ENCODE assay signal across 7 cellular contexts in the genomic region with DNA sequence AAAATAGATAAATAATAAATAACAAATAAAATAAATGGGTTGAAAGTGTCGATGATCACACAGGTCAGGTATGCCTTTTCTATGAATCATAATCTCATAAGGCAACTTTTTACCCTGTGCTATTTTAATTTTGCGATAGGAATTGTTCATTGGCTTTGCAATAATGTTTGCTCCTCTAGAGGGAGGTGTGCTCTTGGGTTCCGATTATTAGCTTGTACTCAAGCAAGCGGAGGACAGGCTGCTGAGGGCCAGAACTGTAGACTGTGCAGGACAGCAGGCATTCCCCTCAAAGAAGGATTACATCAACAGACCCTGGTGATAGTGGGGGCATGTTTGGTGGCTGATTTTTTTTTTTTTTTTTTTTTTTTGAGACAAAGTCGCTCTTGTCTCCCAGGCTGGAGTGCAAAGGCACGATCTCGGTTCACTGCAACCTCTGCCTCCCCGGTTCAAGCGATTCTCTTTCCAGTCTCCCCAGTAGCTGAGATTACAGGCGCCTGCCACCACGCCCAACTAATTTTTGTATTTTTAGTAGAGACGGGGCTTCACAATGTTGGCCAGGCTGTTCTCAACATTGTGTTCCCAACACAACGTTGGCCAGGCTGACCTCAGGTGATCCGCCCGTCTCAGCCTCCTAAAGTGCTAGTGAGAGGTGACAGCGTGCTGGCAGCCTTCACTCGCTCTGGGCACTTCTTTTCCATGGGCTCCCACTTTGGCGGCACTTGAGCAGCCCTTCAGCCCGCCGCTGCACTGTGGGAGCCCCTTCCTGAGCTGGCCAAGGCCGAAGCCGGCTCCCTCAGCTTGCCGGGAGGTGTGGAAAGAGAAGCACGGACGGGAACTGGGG. TPM values are rescaled to one million over a fixed set of nuclear protein-coding genes. Genes with fewer than 3 reads are reported as not detected.
DNase-seq lines count a peak whose midpoint lies in the region; ATAC-seq, FAIRE-seq and TF ChIP-seq lines count a peak whose summit lies in the region.

No MANE protein-coding gene starts in this region.

- ATAC-seq in activated CD8-positive, alpha-beta memory T cell treated with anti-CD3 and anti-CD28 coated beads, Interleukin-2, amount 10 ng/mL, durations not matched to agents 7 days and 5 days, result no peak

- H3K18ac ChIP-seq in H9 (ENCODE audit: insufficient read length, low read depth, low read length), result no peak overlapping the region

- H3K4ac ChIP-seq in H9 (ENCODE audit: low read depth, low read length), result no peak overlapping the region

- H3K9me3 ChIP-seq in H9 (ENCODE audit: control insufficient read depth, low read depth, low read length), result no peaks in the 10 kb centered on the region
- no peaks in the 10 kb centered on the region for H3K9me3 ChIP-seq in OCI-LY3 (ENCODE audit: insufficient read depth, low read length)
- no peaks in the 10 kb centered on the region for H3K9me3 ChIP-seq in smooth muscle cell (replicated peaks; ENCODE audit: low read depth)
- no peaks in the 10 kb centered on the region for H3K9me3 ChIP-seq in CD4-positive, alpha-beta memory T cell (ENCODE audit: control insufficient read depth in 1 of 2, low read length in 2 of 2)

- H2BK120ac ChIP-seq in H9 (ENCODE audit: low read depth, low read length, poor library complexity, severe bottlenecking), result no peak overlapping the region

- TF ChIP-seq CTCF in H9 (conservative IDR thresholded peaks at IDR 0.05) (peak; percentile 62), OCI-LY3 (IDR thresholded peaks at IDR 0.05; ENCODE audit: low read depth, low read length) (peak; percentile 38), smooth muscle cell (IDR thresholded peaks at IDR 0.05; ENCODE audit: borderline replicate concordance, insufficient read depth, poor library complexity, severe bottlenecking) (peak; percentile 46)

- peaks cover 5% of the 10 kb centered on the region for H3F3A ChIP-seq in smooth muscle cell (ENCODE audit: low read depth)

- H2BK12ac ChIP-seq in H9 (ENCODE audit: insufficient read length, low read depth, low read length), result no peak overlapping the region

- H2BK5ac ChIP-seq in H9 (ENCODE audit: insufficient read length, low read length), result no peak overlapping the region

- no peaks in the 10 kb centered on the region for H3K79me1 ChIP-seq in H9 (ENCODE audit: insufficient read depth, low read depth, low read length, poor library complexity, severe bottlenecking)

- intact Hi-C loops in CD4-positive, alpha-beta memory T cell (cut with micrococcal nuclease), result no loop called here

- no peaks in the 10 kb centered on the region for H3K23me2 ChIP-seq in H9 (ENCODE audit: insufficient read length, low read depth, low read length, poor library complexity, severe bottlenecking)

- H3K4me1 ChIP-seq in H9 (ENCODE audit: insufficient read depth, low read length), result peaks cover 5% of the 10 kb centered on the region; the same call in 1 of the 2 replicates
- no peaks in the 10 kb centered on the region for H3K4me1 ChIP-seq in OCI-LY3 (ENCODE audit: low read length)
- H3K4me1 ChIP-seq in smooth muscle cell (ENCODE audit: low read depth), result no peaks in the 10 kb centered on the region
- no peaks in the 10 kb centered on the region for H3K4me1 ChIP-seq in CD4-positive, alpha-beta memory T cell (ENCODE audit: insufficient read depth, low read length)

- H3K23ac ChIP-seq in H9 (ENCODE audit: insufficient read length, low read depth, low read length), result no peak overlapping the region

- no peak overlapping the region for H3K4me3 Mint-ChIP-seq in H9
- no peak overlapping the region for H3K4me3 Mint-ChIP-seq in CD4-positive, alpha-beta memory T cell
- no peak overlapping the region for H3K4me3 Mint-ChIP-seq in activated CD8-positive, alpha-beta memory T cell treated with anti-CD3 and anti-CD28 coated beads, Interleukin-2, amount 10 ng/mL, durations not matched to agents 7 days and 5 days

- peaks cover 1% of the 10 kb centered on the region; the same call in 1 of the 2 replicates for H3K27me3 Mint-ChIP-seq in H9 (ENCODE audit: low read depth)
- no peaks in the 10 kb centered on the region for H3K27me3 Mint-ChIP-seq in CD4-positive, alpha-beta memory T cell
- no peaks in the 10 kb centered on the region for H3K27me3 Mint-ChIP-seq in activated CD8-positive, alpha-beta memory T cell treated with anti-CD3 and anti-CD28 coated beads, Interleukin-2, amount 10 ng/mL, durations not matched to agents 7 days and 5 days

- no peak overlapping the region for H4K8ac ChIP-seq in H9 (replicated peaks; ENCODE audit: insufficient read length, low read depth, low read length)

- FAIRE-seq in frontal cortex (lab: Jason Lieb, UNC), result no peak

- H3K36me3 Mint-ChIP-seq in H9 (ENCODE audit: insufficient read depth in 1 of 3, low read depth in 3 of 3), result peaks cover 0 to 3% (median 0%) of the 10 kb centered on the region in 3 experiments; a peak in 3 of 7 replicates
- H3K36me3 Mint-ChIP-seq in CD4-positive, alpha-beta memory T cell, result peaks cover 2 to 7% of the 10 kb centered on the region in 2 donors
- H3K36me3 Mint-ChIP-seq in activated CD8-positive, alpha-beta memory T cell treated with anti-CD3 and anti-CD28 coated beads, Interleukin-2, amount 10 ng/mL, durations not matched to agents 7 days and 5 days, result no peaks in the 10 kb centered on the region

- DNase-seq in H9, result no peak
- peak; percentile 30 for DNase-seq in glomerular visceral epithelial cell (ENCODE audit: extremely low spot score)
- DNase-seq in smooth muscle cell (lab: John Stamatoyannopoulos, UW; ENCODE audit: unreplicated experiment), result no peak
- DNase-seq in CD4-positive, alpha-beta memory T cell, result no peak
- no peak for DNase-seq in activated CD8-positive, alpha-beta memory T cell treated with anti-CD3 and anti-CD28 coated beads, Interleukin-2, amount 10 ng/mL, durations not matched to agents 7 days and 5 days
- no peak for DNase-seq in frontal cortex (ENCODE audit: low spot score in 2 of 2)

- H3K4me2 ChIP-seq in H9 (ENCODE audit: insufficient read depth, insufficient read length, low read length), result no peak overlapping the region
- no peak overlapping the region for H3K4me2 ChIP-seq in OCI-LY3 (ENCODE audit: low read length)
- H3K4me2 ChIP-seq in smooth muscle cell, result no peak overlapping the region

- no CpG with 5 or more reads among the region's 25 CpGs for WGBS in H9 (ENCODE audit: extremely low coverage, insufficient read length, low lambda C conversion rate)
- WGBS in smooth muscle cell (ENCODE audit: low lambda C conversion rate), result 88% methylated on average over 25 of the region's 25 CpGs

- no peak overlapping the region for H4K91ac ChIP-seq in H9 (ENCODE audit: insufficient read length, low read depth, low read length)

- H3K14ac ChIP-seq in H9 (ENCODE audit: insufficient read depth, low read length), result no peak overlapping the region

- no peaks in the 10 kb centered on the region; a peak in 1 of 5 replicates for H3K9me3 Mint-ChIP-seq in H9
- no peaks in the 10 kb centered on the region for H3K9me3 Mint-ChIP-seq in CD4-positive, alpha-beta memory T cell
- H3K9me3 Mint-ChIP-seq in activated CD8-positive, alpha-beta memory T cell treated with anti-CD3 and anti-CD28 coated beads, Interleukin-2, amount 10 ng/mL, durations not matched to agents 7 days and 5 days (ENCODE audit: low read depth), result no peaks in the 10 kb centered on the region

- H2AFZ ChIP-seq in H9 (ENCODE audit: low read length) (no peak overlapping the region), OCI-LY3 (ENCODE audit: low read depth, low read length) (no peak overlapping the region), smooth muscle cell (ENCODE audit: low read depth) (no peak overlapping the region)

- H3K27me3 ChIP-seq in H9 (ENCODE audit: insufficient read depth, low read length) (no peaks in the 10 kb centered on the region), OCI-LY3 (ENCODE audit: low read depth, low read length) (no peaks in the 10 kb centered on the region), smooth muscle cell (ENCODE audit: low read depth) (no peaks in the 10 kb centered on the region)
- H3K27me3 ChIP-seq in CD4-positive, alpha-beta memory T cell (ENCODE audit: insufficient read depth, low read length), result no peaks in the 10 kb centered on the region

- H3K27ac Mint-ChIP-seq in H9, result no peak overlapping the region
- no peak overlapping the region for H3K27ac Mint-ChIP-seq in CD4-positive, alpha-beta memory T cell
- no peak overlapping the region for H3K27ac Mint-ChIP-seq in activated CD8-positive, alpha-beta memory T cell treated with anti-CD3 and anti-CD28 coated beads, Interleukin-2, amount 10 ng/mL, durations not matched to agents 7 days and 5 days

- CTCF ChIA-PET in CD4-positive, alpha-beta memory T cell (lab: Charles Lee; ENCODE audit: partially characterized antibody), result interaction anchor here (1.1 kb wide), 1 partner anchor 11 kb away, joined by 3 read pairs; no protein-coding TSS in a partner anchor
- CTCF ChIA-PET in activated CD8-positive, alpha-beta memory T cell treated with anti-CD3 and anti-CD28 coated beads, Interleukin-2, amount 10 ng/mL, durations not matched to agents 7 days and 5 days (lab: Charles Lee), result interaction anchor here (0.7 to 1.6 kb wide), 4 partner anchors 14 to 193 kb away, joined by 3 to 4 read pairs (median 4); a partner anchor contains a TSS

- no peak overlapping the region for H3K56ac ChIP-seq in H9 (ENCODE audit: insufficient read length, low read depth, low read length)

- no peak overlapping the region for H2BK20ac ChIP-seq in H9 (ENCODE audit: low read depth, low read length, poor library complexity, severe bottlenecking)

- no peak overlapping the region for H3T11ph ChIP-seq in H9 (ENCODE audit: low read length)

- H4K20me1 ChIP-seq in H9 (ENCODE audit: control insufficient read depth, insufficient read depth, insufficient read length) (no peaks in the 10 kb centered on the region), OCI-LY3 (ENCODE audit: insufficient read depth, low read length) (no peaks in the 10 kb centered on the region), smooth muscle cell (ENCODE audit: low read depth) (no peaks in the 10 kb centered on the region)

- H3K4me3 ChIP-seq in OCI-LY3 (ENCODE audit: low read length) (no peak overlapping the region), smooth muscle cell (no peak overlapping the region)
- no peak overlapping the region for H3K4me3 ChIP-seq in CD4-positive, alpha-beta memory T cell (ENCODE audit: low read length in 2 of 2)

- POLR2A ChIA-PET in CD4-positive, alpha-beta memory T cell (lab: Charles Lee; ENCODE audit: partially characterized antibody), result no interaction called here

- no peak overlapping the region for H2AK5ac ChIP-seq in H9 (ENCODE audit: insufficient read length, low read length)

- H2BK15ac ChIP-seq in H9 (ENCODE audit: low read depth, low read length), result no peak overlapping the region

- H4K5ac ChIP-seq in H9 (ENCODE audit: insufficient read length, low read depth, low read length), result no peak overlapping the region

- H3K27ac ChIP-seq in H9 (ENCODE audit: insufficient read length, low read depth, low read length), result no peak overlapping the region
- H3K27ac ChIP-seq in OCI-LY3 (ENCODE audit: low read length), result no peak overlapping the region
- no peak overlapping the region for H3K27ac ChIP-seq in smooth muscle cell (ENCODE audit: low read depth)
- H3K27ac ChIP-seq in CD4-positive, alpha-beta memory T cell (ENCODE audit: low read depth, low read length), result no peak overlapping the region

- H3K36me3 ChIP-seq in OCI-LY3 (replicated peaks; ENCODE audit: low read depth, low read length) (no peaks in the 10 kb centered on the region), smooth muscle cell (ENCODE audit: low read depth) (no peaks in the 10 kb centered on the region)
- no peaks in the 10 kb centered on the region for H3K36me3 ChIP-seq in CD4-positive, alpha-beta memory T cell (ENCODE audit: insufficient read depth, low read length)

- no peaks in the 10 kb centered on the region for H3K79me2 ChIP-seq in H9 (ENCODE audit: insufficient read depth, low read length)
- H3K79me2 ChIP-seq in OCI-LY3 (ENCODE audit: low read length), result no peaks in the 10 kb centered on the region
- no peaks in the 10 kb centered on the region for H3K79me2 ChIP-seq in smooth muscle cell (ENCODE audit: low read depth)

- H3K9ac ChIP-seq in H9 (ENCODE audit: extremely low read depth, insufficient read length, low read length) (no peak overlapping the region), OCI-LY3 (ENCODE audit: low read length) (no peak overlapping the region), smooth muscle cell (ENCODE audit: low read depth) (no peak overlapping the region)

- peaks cover 16 to 18% of the 10 kb centered on the region in 2 experiments for H3K4me1 Mint-ChIP-seq in H9
- H3K4me1 Mint-ChIP-seq in CD4-positive, alpha-beta memory T cell, result no peaks in the 10 kb centered on the region
- H3K4me1 Mint-ChIP-seq in activated CD8-positive, alpha-beta memory T cell treated with anti-CD3 and anti-CD28 coated beads, Interleukin-2, amount 10 ng/mL, durations not matched to agents 7 days and 5 days, result no peaks in the 10 kb centered on the region

RNA-seq across cellular contexts. Expression of a gene that starts 35.6 kb away (rescaled TPM):
- total RNA-seq in H9 (2021), result 40.0 and 40.8 TPM in 2 replicates
- total RNA-seq in smooth muscle cell, result 11.8 and 12.4 TPM in 2 replicates
- polyA plus RNA-seq in smooth muscle cell, result 12.4 and 18.8 TPM in 2 replicates
- 10 to 100 TPM; 22.4 to 26.1 TPM for total RNA-seq in CD4-positive, alpha-beta memory T cell
- 10 to 100 TPM; 19.1 to 23.2 TPM for polyA plus RNA-seq in CD4-positive, alpha-beta memory T cell
- 10 to 100 TPM; 26.1 to 42.5 TPM for total RNA-seq in activated CD8-positive, alpha-beta memory T cell treated with anti-CD3 and anti-CD28 coated beads, Interleukin-2, amount 10 ng/mL, durations not matched to agents 7 days and 5 days
- total RNA-seq in frontal cortex, result 26.5 TPM

RNA-seq across cellular contexts. Expression of a gene that starts 35.6 kb away (rescaled TPM):
- total RNA-seq in H9 (2021) (0.28 TPM in 1 of 2 replicates, not detected in the other), smooth muscle cell (not detected in 2 replicates), frontal cortex (not detected)
- not detected in 2 replicates for polyA plus RNA-seq in smooth muscle cell
- total RNA-seq in CD4-positive, alpha-beta memory T cell, result under 1 TPM; 0.17 to 0.33 TPM
- polyA plus RNA-seq in CD4-positive, alpha-beta memory T cell, result under 1 TPM in 1 of 2 donors, not detected in 1; 0.05 TPM
- total RNA-seq in activated CD8-positive, alpha-beta memory T cell treated with anti-CD3 and anti-CD28 coated beads, Interleukin-2, amount 10 ng/mL, durations not matched to agents 7 days and 5 days, result under 1 TPM in 1 of 2 experiments, not detected in 1; 0.18 TPM
